In genomic region chrX:20266810-20267598, GRCh38 we compare ENCODE assay signal across 8 cellular contexts. TPM values are rescaled to one million over a fixed set of nuclear protein-coding genes. Genes with fewer than 3 reads are reported as not detected.
A peak's percentile ranks its signal among the peaks of the same experiment; 100 is the strongest.
DNase-seq lines count a peak whose midpoint lies in the region; ATAC-seq and TF ChIP-seq lines count a peak whose summit lies in the region.

TSS of gene RPS6KA3 (minus strand) at chrX:20266909. CDS start at chrX:20266632, 277 bp downstream.

- H3K9me3 ChIP-seq in HCT116 (ENCODE audit: control insufficient read depth in 1 of 2, insufficient read depth in 1 of 2, low read depth in 1 of 2, low read length in 2 of 2), result no peaks in the 10 kb centered on the region
- H3K9me3 ChIP-seq in SK-N-MC (ENCODE audit: low read depth, low read length), result no peaks in the 10 kb centered on the region
- H3K9me3 ChIP-seq in gastroesophageal sphincter, result no peaks in the 10 kb centered on the region

- H2AFZ ChIP-seq in HCT116 (ENCODE audit: low read depth, low read length, poor library complexity, severe bottlenecking), result no peak within 1 kb of the TSS

- TF ChIP-seq CTCF in HCT116 (IDR thresholded peaks at IDR 0.05 in 2 of 3, conservative IDR thresholded peaks at IDR 0.05 in 1 of 3; ENCODE audit: borderline replicate concordance in 1 of 3, insufficient read depth in 1 of 3, low read depth in 2 of 3, low read length in 2 of 3), result no peak
- TF ChIP-seq CTCF in gastroesophageal sphincter (IDR thresholded peaks at IDR 0.05), result peak in 1 of 4 experiments; percentile 4

- TF ChIP-seq RAD21 in HCT116 (IDR thresholded peaks at IDR 0.05; ENCODE audit: low read depth), result no peak

- 0 out of 2 replicates have a peak, but pooled peaks cover 4% of the 10 kb centered on the region for H4K20me1 ChIP-seq in HCT116 (ENCODE audit: insufficient read depth)

- RAD21 ChIA-PET in HCT116 (lab: Charles Lee; ENCODE audit: low non-redundant PET in 1 of 2, low total read pairs in 2 of 2, uncharacterized antibody in 2 of 2, unreplicated experiment in 2 of 2), result no interaction called here

- no peaks in the 10 kb centered on the region for H3K36me3 ChIP-seq in HCT116 (ENCODE audit: control insufficient read depth in 1 of 2, insufficient read depth in 2 of 2, low read length in 2 of 2)
- H3K36me3 ChIP-seq in SK-N-MC (ENCODE audit: insufficient read depth, low read length), result no peaks in the 10 kb centered on the region
- H3K36me3 ChIP-seq in gastroesophageal sphincter, result no peaks in the 10 kb centered on the region

- H3K4me2 ChIP-seq in HCT116 (ENCODE audit: low read length), result peak within 1 kb of the TSS; percentile 82

- intact Hi-C loops in HCT116 (cut with micrococcal nuclease), result no loop called here
- intact Hi-C loops in activated naive CD4-positive, alpha-beta T cell treated with anti-CD3 and anti-CD28 coated beads for 36 hours (cut with micrococcal nuclease), result loop anchor here (2.0 to 10.0 kb wide), 5 partner anchors 42 to 1108 kb away; partner anchors contain the start of gene CNKSR2

- peaks cover 21% of the 10 kb centered on the region for H3K4me1 Mint-ChIP-seq in activated naive CD4-positive, alpha-beta T cell treated with anti-CD3 and anti-CD28 coated beads for 36 hours (ENCODE audit: low read depth)

- H3K79me2 ChIP-seq in HCT116 (ENCODE audit: insufficient read depth, low read length), result peaks cover 40% of the 10 kb centered on the region

- no peaks in the 10 kb centered on the region for H3K9me3 Mint-ChIP-seq in activated naive CD4-positive, alpha-beta T cell treated with anti-CD3 and anti-CD28 coated beads for 36 hours

- H3K27ac ChIP-seq in HCT116 (ENCODE audit: low read depth, low read length) (peak within 1 kb of the TSS; percentile 60), SK-N-MC (no peak within 1 kb of the TSS), gastroesophageal sphincter (peak within 1 kb of the TSS; percentile 76 to 91 (median 85)), substantia nigra (ENCODE audit: low read depth, low read length, poor library complexity, severe bottlenecking) (peak within 1 kb of the TSS; percentile 45)

- H3K27me3 ChIP-seq in HCT116 (ENCODE audit: insufficient read depth, low read length), result no peaks in the 10 kb centered on the region
- no peaks in the 10 kb centered on the region for H3K27me3 ChIP-seq in gastroesophageal sphincter

- H3K4me3 ChIP-seq in HCT116 (replicated peaks in 1 of 2; ENCODE audit: low read depth in 1 of 2, low read length in 2 of 2) (peak within 1 kb of the TSS; percentile 66 to 74), SK-N-MC (peak within 1 kb of the TSS; percentile 82), gastroesophageal sphincter (peak within 1 kb of the TSS; percentile 69 to 81)

- peaks cover 4 to 19% of the 10 kb centered on the region in 2 experiments for H3K4me1 ChIP-seq in HCT116 (ENCODE audit: control insufficient read depth in 1 of 2, insufficient read depth in 2 of 2, low read length in 2 of 2)
- peaks cover 0 to 18% (median 0%) of the 10 kb centered on the region in 3 donors for H3K4me1 ChIP-seq in gastroesophageal sphincter

- BruUV-seq in HCT116 (replicated peaks; lab: Mats Ljungman, UMichigan), result no TSS peak

- no peak for TF ChIP-seq POLR2A in HCT116 (IDR thresholded peaks at IDR 0.05; ENCODE audit: borderline replicate concordance, extremely low read depth, insufficient read depth, insufficient read length)
- peak; percentile 56 to 62 for TF ChIP-seq POLR2A in gastroesophageal sphincter (IDR thresholded peaks at IDR 0.05)

- no peak for TF ChIP-seq EP300 in gastroesophageal sphincter (IDR thresholded peaks at IDR 0.05)

- DNase-seq in GM03348 (ENCODE audit: low spot score) (peak; percentile 91), HCT116 (ENCODE audit: low read depth, low spot score) (peak; percentile 57), MV-4-11 (lab: John Stamatoyannopoulos, UW) (peak; percentile 78), SK-N-MC (ENCODE audit: low read depth, low spot score) (no peak), nucleus accumbens (lab: John Stamatoyannopoulos, UW) (peak in 55 of 56 donors; percentile 8 to 92 (median 75)), substantia nigra (lab: John Stamatoyannopoulos, UW) (peak; percentile 13 to 89 (median 68))
- peak; percentile 91 for DNase-seq in activated naive CD4-positive, alpha-beta T cell treated with anti-CD3 and anti-CD28 coated beads for 36 hours

- no peaks in the 10 kb centered on the region for H3K9me2 ChIP-seq in HCT116 (ENCODE audit: insufficient read depth)

- no peaks in the 10 kb centered on the region for H3K27me3 Mint-ChIP-seq in activated naive CD4-positive, alpha-beta T cell treated with anti-CD3 and anti-CD28 coated beads for 36 hours (ENCODE audit: low read depth)

- H3K4me3 Mint-ChIP-seq in activated naive CD4-positive, alpha-beta T cell treated with anti-CD3 and anti-CD28 coated beads for 36 hours, result peak within 1 kb of the TSS; percentile 84

- H3K36me3 Mint-ChIP-seq in activated naive CD4-positive, alpha-beta T cell treated with anti-CD3 and anti-CD28 coated beads for 36 hours (ENCODE audit: low read depth), result no peaks in the 10 kb centered on the region

- ATAC-seq in HCT116 (peak; percentile 90), gastroesophageal sphincter (peak; percentile 93)

- H3K27ac Mint-ChIP-seq in activated naive CD4-positive, alpha-beta T cell treated with anti-CD3 and anti-CD28 coated beads for 36 hours, result peak within 1 kb of the TSS; percentile 91

- H3K9ac ChIP-seq in HCT116 (ENCODE audit: low read length), result peak within 1 kb of the TSS; percentile 78
- H3K9ac ChIP-seq in SK-N-MC (ENCODE audit: insufficient read length), result peak within 1 kb of the TSS; percentile 66

- CTCF ChIA-PET in HCT116 (lab: Charles Lee), result no interaction called here
- CTCF ChIA-PET in activated naive CD4-positive, alpha-beta T cell treated with anti-CD3 and anti-CD28 coated beads for 36 hours (lab: Charles Lee), result no interaction called here

- POLR2A ChIA-PET in HCT116 (lab: Charles Lee), result no interaction called here

- 8% methylated on average over 2 of the region's 77 CpGs; no CpG with 5 or more reads in 1 of the 2 donors for WGBS in gastroesophageal sphincter (ENCODE audit: low coverage in 1 of 2), 2 donors

TF ChIP-seq in HCT116, 20 proteins besides CTCF, POLR2A, EP300 and RAD21 (continues in another document):
- TF ChIP-seq POLR2AphosphoS5 (IDR thresholded peaks at IDR 0.05; ENCODE audit: low read depth, low read length) (peak; percentile 52), ELF1 (IDR thresholded peaks at IDR 0.05; ENCODE audit: borderline replicate concordance, low read depth) (0 out of 2 replicates have a peak, but pooled peaks have one; percentile 24), TCF7L2 (IDR thresholded peaks at IDR 0.05; ENCODE audit: borderline replicate concordance, extremely low read depth, insufficient read depth, insufficient read length) (no peak), ZNF274 (IDR thresholded peaks at IDR 0.05; ENCODE audit: low read depth, low read length) (no peak), YY1 (IDR thresholded peaks at IDR 0.05; ENCODE audit: extremely low read depth, insufficient replicate concordance, low read depth, low read length) (peak; percentile 87), SP1 (IDR thresholded peaks at IDR 0.05; ENCODE audit: low read depth) (no peak), EZH2phosphoT487 (IDR thresholded peaks at IDR 0.05; ENCODE audit: borderline replicate concordance) (no peak), EGR1 (IDR thresholded peaks at IDR 0.05; ENCODE audit: low read depth) (peak; percentile 53), JUND (IDR thresholded peaks at IDR 0.05) (no peak), EZH2 (IDR thresholded peaks at IDR 0.05) (no peak), ATF3 (IDR thresholded peaks at IDR 0.05) (no peak), CEBPB (IDR thresholded peaks at IDR 0.05; ENCODE audit: low read depth) (no peak), MAX (IDR thresholded peaks at IDR 0.05) (peak; percentile 68; the same call in 1 of the 2 replicates), FOSL1 (IDR thresholded peaks at IDR 0.05; ENCODE audit: low read depth) (no peak), SRF (IDR thresholded peaks at IDR 0.05; ENCODE audit: low read depth) (no peak), CBX3 (IDR thresholded peaks at IDR 0.05; ENCODE audit: low read depth) (no peak), SIN3A (IDR thresholded peaks at IDR 0.05; ENCODE audit: low read depth) (no peak), REST (IDR thresholded peaks at IDR 0.05; ENCODE audit: low read depth) (no peak)

RNA-seq across cellular contexts. Expression of gene RPS6KA3, which starts in this region (rescaled TPM):
- 35.5 TPM for total RNA-seq in HCT116 (2021; ENCODE audit: unreplicated experiment)
- 14.8 and 15.2 TPM in 2 replicates for polyA plus RNA-seq in HCT116 (2012)
- total RNA-seq in activated naive CD4-positive, alpha-beta T cell treated with anti-CD3 and anti-CD28 coated beads for 36 hours, result 10 to 100 TPM; 27.7 to 27.9 TPM
- 10 to 100 TPM; 33.8 to 55.4 (median 46.4) TPM for total RNA-seq in gastroesophageal sphincter
